Comparison of ENCODE assay signal across 7 cellular contexts in the genomic region with DNA sequence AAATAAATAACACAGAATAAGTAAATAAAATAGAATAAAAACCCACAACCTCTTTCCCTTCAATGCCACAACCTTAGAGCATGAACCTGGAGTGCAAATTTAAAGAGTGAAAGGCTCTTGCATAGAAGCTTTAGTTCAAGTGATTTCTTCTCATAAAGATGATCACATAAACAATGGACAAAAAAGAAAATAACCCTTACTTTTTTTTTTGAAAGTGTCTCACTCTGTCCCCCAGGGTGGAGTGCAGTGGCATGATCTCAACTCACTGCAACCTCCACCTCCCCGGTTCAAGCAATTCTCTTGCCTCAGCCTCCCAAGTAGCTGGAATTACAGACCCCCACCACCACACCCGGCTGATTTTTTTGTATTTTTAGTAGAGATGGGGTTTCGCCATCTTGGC. TPM values are rescaled to one million over a fixed set of nuclear protein-coding genes. Genes with fewer than 3 reads are reported as not detected.
"Had no signal": no experiment of that assay in that cellular context is flagged by ENCODE, and none has a peak within 500 bp of the region (broad histone marks: within the 10 kb centered on the region; RNA-seq: fewer than 3 reads in every experiment).

No MANE protein-coding gene starts in this region.

RNA-seq across cellular contexts. Expression of a gene that starts 53.5 kb away (rescaled TPM):
- total RNA-seq: LHCN-M2, MCF 10A, NCI-H460, OCI-LY7, RPMI7951, SK-MEL-5, T-cell had no signal
